ENCODE assay signal across 7 cellular contexts in the genomic region with DNA sequence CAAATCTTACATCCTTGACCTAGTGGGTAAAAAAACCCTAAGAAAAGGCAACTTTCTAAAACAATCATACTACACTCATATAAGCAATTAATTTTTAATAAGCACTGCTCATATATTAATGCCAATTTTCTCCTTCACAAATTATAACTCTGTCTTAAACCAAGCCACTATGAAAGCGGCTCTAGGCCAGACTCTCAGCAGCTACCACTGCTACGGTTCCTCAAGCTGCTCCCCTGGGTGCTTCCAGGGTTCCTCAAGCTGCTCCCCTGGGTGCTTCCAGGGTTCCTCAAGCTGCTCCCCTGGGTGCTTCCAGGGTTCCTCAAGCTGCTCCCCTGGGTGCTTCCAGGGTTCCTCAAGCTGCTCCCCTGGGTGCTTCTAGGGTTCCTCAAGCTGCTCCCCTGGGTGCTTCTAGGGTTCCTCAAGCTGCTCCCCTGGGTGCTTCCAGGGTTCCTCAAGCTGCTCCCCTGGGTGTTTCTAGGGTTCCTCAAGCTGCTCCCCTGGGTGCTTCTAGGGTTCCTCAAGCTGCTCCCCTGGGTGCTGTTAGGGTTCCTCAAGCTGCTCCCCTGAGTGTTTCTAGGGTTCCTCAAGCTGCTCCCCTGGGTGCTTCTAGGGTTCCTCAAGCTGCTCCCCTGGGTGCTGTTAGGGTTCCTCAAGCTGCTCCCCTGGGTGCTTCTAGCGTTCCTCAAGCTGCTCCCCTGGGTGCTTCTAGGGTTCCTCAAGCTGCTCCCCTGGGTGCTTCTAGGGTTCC. TPM values are rescaled to one million over a fixed set of nuclear protein-coding genes. Genes with fewer than 3 reads are reported as not detected.
DNase-seq lines count a peak whose midpoint lies in the region; ATAC-seq and TF ChIP-seq lines count a peak whose summit lies in the region.
"Not testable (repeated sequence)": the region's sequence is repeated elsewhere in the genome, so short reads cannot be mapped to it uniquely, and the experiment has no call there.

No MANE protein-coding gene starts in this region.

- peaks cover 7 to 20% of the 10 kb centered on the region in 2 donors for H3K36me3 Mint-ChIP-seq in CD14-positive monocyte
- peaks cover 18% of the 10 kb centered on the region for H3K36me3 Mint-ChIP-seq in activated CD4-positive, alpha-beta T cell treated with anti-CD3 and anti-CD28 coated beads, Interleukin-2, amount 10 ng/mL, durations not matched to agents 7 days and 5 days (ENCODE audit: low read depth)
- peaks cover 43% of the 10 kb centered on the region for H3K36me3 Mint-ChIP-seq in brain
- H3K36me3 Mint-ChIP-seq in naive thymus-derived CD4-positive, alpha-beta T cell, result peaks cover 0 to 12% (median 11%) of the 10 kb centered on the region in 5 donors

- DNase-seq in CD14-positive monocyte (ENCODE audit: low spot score); activated CD4-positive, alpha-beta T cell treated with anti-CD3 and anti-CD28 coated beads, Interleukin-2, amount 10 ng/mL, durations not matched to agents 7 days and 5 days; esophagus squamous epithelium (lab: John Stamatoyannopoulos, UW); naive thymus-derived CD4-positive, alpha-beta T cell; spleen: not testable (repeated sequence)
- peak; percentile 63 for DNase-seq in Karpas-422

- not testable (repeated sequence) for H3K9me3 Mint-ChIP-seq in CD14-positive monocyte; activated CD4-positive, alpha-beta T cell treated with anti-CD3 and anti-CD28 coated beads, Interleukin-2, amount 10 ng/mL, durations not matched to agents 7 days and 5 days; naive thymus-derived CD4-positive, alpha-beta T cell
- H3K9me3 Mint-ChIP-seq in brain, result peaks cover 0 to 30% (median 19%) of the 10 kb centered on the region in 5 experiments

- H3K9ac ChIP-seq in Karpas-422 (ENCODE audit: low read length), result not testable (repeated sequence)

- H3K27ac Mint-ChIP-seq in CD14-positive monocyte (peak overlapping the region in 5 of 7 donors; percentile 89 to 96 (median 93)), brain (peak overlapping the region in 3 of 5 experiments; percentile 73 to 94 (median 74))
- peak overlapping the region; percentile 81 for H3K27ac Mint-ChIP-seq in activated CD4-positive, alpha-beta T cell treated with anti-CD3 and anti-CD28 coated beads, Interleukin-2, amount 10 ng/mL, durations not matched to agents 7 days and 5 days
- peak overlapping the region in 6 of 9 donors; percentile 26 to 86 (median 80) for H3K27ac Mint-ChIP-seq in naive thymus-derived CD4-positive, alpha-beta T cell

- 70 to 87% methylated on average over 2 to 3 of the region's 3 CpGs for WGBS in esophagus squamous epithelium, 2 donors
- WGBS in spleen, 5 donors, result 69 to 81% (median 79%) methylated on average over 2 to 3 of the region's 3 CpGs

- H3K4me1 ChIP-seq in Karpas-422 (ENCODE audit: low read length), result not testable (repeated sequence)
- H3K4me1 ChIP-seq in esophagus squamous epithelium, result peaks cover 17 to 96% (median 62%) of the 10 kb centered on the region in 3 donors
- H3K4me1 ChIP-seq in naive thymus-derived CD4-positive, alpha-beta T cell (ENCODE audit: control insufficient read depth in 2 of 2, insufficient read depth in 2 of 2, low read length in 2 of 2), result peaks cover 62 to 69% of the 10 kb centered on the region in 2 donors
- peaks cover 23 to 96% (median 71%) of the 10 kb centered on the region in 6 donors for H3K4me1 ChIP-seq in spleen

- TF ChIP-seq CTCF in CD14-positive monocyte (IDR thresholded peaks at IDR 0.05); brain (conservative IDR thresholded peaks at IDR 0.05); esophagus squamous epithelium (IDR thresholded peaks at IDR 0.05); spleen (IDR thresholded peaks at IDR 0.05 in 8 of 11, conservative IDR thresholded peaks at IDR 0.05 in 3 of 11): not testable (repeated sequence)

- TF ChIP-seq POLR2A in esophagus squamous epithelium (IDR thresholded peaks at IDR 0.05); spleen (IDR thresholded peaks at IDR 0.05): not testable (repeated sequence)

- H2AFZ ChIP-seq in Karpas-422 (ENCODE audit: low read length), result not testable (repeated sequence)

- peaks cover 10% of the 10 kb centered on the region; the same call in 1 of the 2 replicates for H3K9me3 ChIP-seq in Karpas-422 (ENCODE audit: low read length)
- not testable (repeated sequence) for H3K9me3 ChIP-seq in esophagus squamous epithelium; naive thymus-derived CD4-positive, alpha-beta T cell (ENCODE audit: control insufficient read depth in 2 of 3, low read length in 3 of 3); spleen

- H4K20me1 ChIP-seq in Karpas-422 (ENCODE audit: insufficient read depth, low read depth, low read length), result peaks cover 85% of the 10 kb centered on the region

- POLR2A ChIA-PET in activated CD4-positive, alpha-beta T cell treated with anti-CD3 and anti-CD28 coated beads, Interleukin-2, amount 10 ng/mL, durations not matched to agents 7 days and 5 days (lab: Charles Lee), result not testable (repeated sequence)
- POLR2A ChIA-PET in naive thymus-derived CD4-positive, alpha-beta T cell (lab: Charles Lee), result interaction anchor here (0.6 to 1.1 kb wide), 3 partner anchors 30 to 91 kb away, joined by 3 to 4 read pairs (median 3); no protein-coding TSS in a partner anchor

- intact Hi-C loops in CD14-positive monocyte (cut with micrococcal nuclease); esophagus squamous epithelium (cut with DNase I); spleen (cut with DNase I; ENCODE audit: low total_unique reads): not testable (repeated sequence)
- intact Hi-C loops in naive thymus-derived CD4-positive, alpha-beta T cell (cut with micrococcal nuclease), result loop anchor here in 1 of 2 donors (2.0 kb wide), 1 partner anchor 30 kb away; no protein-coding TSS in a partner anchor

- ATAC-seq in naive thymus-derived CD4-positive, alpha-beta T cell, result not testable (repeated sequence)

- H3K4me2 ChIP-seq in Karpas-422 (ENCODE audit: low read depth, low read length, poor library complexity, severe bottlenecking), result not testable (repeated sequence)

- H3K4me1 Mint-ChIP-seq in CD14-positive monocyte (peaks cover 52% of the 10 kb centered on the region), brain (peaks cover 70% of the 10 kb centered on the region)
- H3K4me1 Mint-ChIP-seq in activated CD4-positive, alpha-beta T cell treated with anti-CD3 and anti-CD28 coated beads, Interleukin-2, amount 10 ng/mL, durations not matched to agents 7 days and 5 days, result peaks cover 81% of the 10 kb centered on the region
- peaks cover 42 to 90% (median 73%) of the 10 kb centered on the region in 7 donors for H3K4me1 Mint-ChIP-seq in naive thymus-derived CD4-positive, alpha-beta T cell

- not testable (repeated sequence) for H3K27me3 ChIP-seq in Karpas-422 (ENCODE audit: low read length); esophagus squamous epithelium; naive thymus-derived CD4-positive, alpha-beta T cell (ENCODE audit: control insufficient read depth in 2 of 2, insufficient read depth in 2 of 2, low read length in 2 of 2); spleen (replicated peaks in 1 of 7)

- CTCF ChIA-PET in activated CD4-positive, alpha-beta T cell treated with anti-CD3 and anti-CD28 coated beads, Interleukin-2, amount 10 ng/mL, durations not matched to agents 7 days and 5 days (lab: Charles Lee), result interaction anchor here (0.5 to 1.2 kb wide), 4 partner anchors 31 to 1024 kb away, joined by 3 to 4 read pairs (median 3); no protein-coding TSS in a partner anchor
- CTCF ChIA-PET in naive thymus-derived CD4-positive, alpha-beta T cell (lab: Charles Lee), result interaction anchor here (0.7 to 1.2 kb wide), 3 partner anchors 12 to 125 kb away, joined by 3 to 5 read pairs (median 3); no protein-coding TSS in a partner anchor

- not testable (repeated sequence) for H3K27me3 Mint-ChIP-seq in CD14-positive monocyte (ENCODE audit: low read depth in 3 of 3); activated CD4-positive, alpha-beta T cell treated with anti-CD3 and anti-CD28 coated beads, Interleukin-2, amount 10 ng/mL, durations not matched to agents 7 days and 5 days; brain; naive thymus-derived CD4-positive, alpha-beta T cell

- peaks cover 71% of the 10 kb centered on the region for H3K79me2 ChIP-seq in Karpas-422 (ENCODE audit: low read length)

- not testable (repeated sequence) for H3K27ac ChIP-seq in Karpas-422 (ENCODE audit: low read length); naive thymus-derived CD4-positive, alpha-beta T cell (ENCODE audit: low read depth, low read length)
- H3K27ac ChIP-seq in esophagus squamous epithelium, result peak overlapping the region in 3 of 4 donors; percentile 13 to 64 (median 45)
- peak overlapping the region in 5 of 8 donors; percentile 49 to 83 (median 74) for H3K27ac ChIP-seq in spleen

- not testable (repeated sequence) for H3K36me3 ChIP-seq in Karpas-422 (ENCODE audit: insufficient read depth, low read length); esophagus squamous epithelium; naive thymus-derived CD4-positive, alpha-beta T cell (ENCODE audit: control insufficient read depth in 2 of 3, insufficient read depth in 3 of 3, low read length in 3 of 3); spleen

- H3K4me3 ChIP-seq in Karpas-422 (ENCODE audit: low read length); esophagus squamous epithelium: not testable (repeated sequence)
- peak overlapping the region; percentile 36 for H3K4me3 ChIP-seq in naive thymus-derived CD4-positive, alpha-beta T cell (ENCODE audit: low read length)
- peak overlapping the region in 1 of 8 donors; percentile 30 for H3K4me3 ChIP-seq in spleen

- H3K9me2 ChIP-seq in Karpas-422 (replicated peaks; ENCODE audit: insufficient read depth, low read length), result not testable (repeated sequence)

- H3K4me3 Mint-ChIP-seq in CD14-positive monocyte; activated CD4-positive, alpha-beta T cell treated with anti-CD3 and anti-CD28 coated beads, Interleukin-2, amount 10 ng/mL, durations not matched to agents 7 days and 5 days; brain: not testable (repeated sequence)
- H3K4me3 Mint-ChIP-seq in naive thymus-derived CD4-positive, alpha-beta T cell, result peak overlapping the region in 8 of 10 donors; percentile 21 to 76 (median 69)

RNA-seq across cellular contexts. Expression of gene ANKRD11, which starts 35.8 kb away (rescaled TPM):
- polyA plus RNA-seq in CD14-positive monocyte, result 1 to 10 TPM; 3.2 to 5.4 TPM
- 28.5 and 29.9 TPM in 2 replicates for total RNA-seq in Karpas-422 (2014; rRNA removed; shearing (Covaris generic); ENCODE audit: low replicate concordance)
- 100 to 1,000 TPM; 158 to 178 TPM for total RNA-seq in activated CD4-positive, alpha-beta T cell treated with anti-CD3 and anti-CD28 coated beads, Interleukin-2, amount 10 ng/mL, durations not matched to agents 7 days and 5 days
- 53.2 TPM for polyA plus RNA-seq in brain (ENCODE audit: insufficient read depth, low read depth, low replicate concordance)
- 10 to 100 TPM; 51.0 to 72.7 (median 66.9) TPM for total RNA-seq in esophagus squamous epithelium
- 100 to 1,000 TPM; 178 to 254 (median 240) TPM for total RNA-seq in naive thymus-derived CD4-positive, alpha-beta T cell
- polyA plus RNA-seq in naive thymus-derived CD4-positive, alpha-beta T cell, result 10 to 100 TPM in 1 of 2 donors, 1 to 10 TPM in 1; 8.7 to 28.4 TPM
- total RNA-seq in spleen, result 100 to 1,000 TPM; 105 to 203 (median 136) TPM
- 10 to 100 TPM; 29.0 to 60.0 (median 37.8) TPM for polyA plus RNA-seq in spleen

RNA-seq across cellular contexts. Expression of gene SPG7, which starts 53.7 kb away (rescaled TPM):
- polyA plus RNA-seq in CD14-positive monocyte (10 to 100 TPM; 30.3 to 34.4 TPM), brain (ENCODE audit: insufficient read depth, low read depth, low replicate concordance) (54.6 TPM), spleen (100 to 1,000 TPM in 2 of 3 donors, 10 to 100 TPM in 1; 64.5 to 189 (median 135) TPM)
- 44.6 and 74.8 TPM in 2 replicates for total RNA-seq in Karpas-422 (2014; rRNA removed; shearing (Covaris generic); ENCODE audit: low replicate concordance)
- total RNA-seq in activated CD4-positive, alpha-beta T cell treated with anti-CD3 and anti-CD28 coated beads, Interleukin-2, amount 10 ng/mL, durations not matched to agents 7 days and 5 days, result 100 to 1,000 TPM in 1 of 2 experiments, 10 to 100 TPM in 1; 88.3 to 101 TPM
- total RNA-seq in esophagus squamous epithelium (100 to 1,000 TPM in 1 of 4 donors, 10 to 100 TPM in 3; 65.0 to 104 (median 84.9) TPM), spleen (100 to 1,000 TPM in 6 of 7 donors, 10 to 100 TPM in 1; 90.4 to 260 (median 153) TPM)
- total RNA-seq in naive thymus-derived CD4-positive, alpha-beta T cell, result 100 to 1,000 TPM; 129 to 181 (median 170) TPM
- 10 to 100 TPM; 48.6 to 56.6 TPM for polyA plus RNA-seq in naive thymus-derived CD4-positive, alpha-beta T cell
